In genomic region chr17:81094744-81095607, GRCh38 we compare ENCODE assay signal across 1 cellular context.
A peak's percentile ranks its signal among the peaks of the same experiment; 100 is the strongest.
TF ChIP-seq lines count a peak whose summit lies in the region.

No MANE protein-coding gene starts in this region.

TF ChIP-seq in SK-N-SH, 30 proteins besides CTCF, POLR2A, EP300 and RAD21 (continued from another document):
- TF ChIP-seq NFIC (IDR thresholded peaks at IDR 0.05; ENCODE audit: borderline replicate concordance) = no peak
- no peak; the same call in 1 of the 2 replicates for TF ChIP-seq RXRA (IDR thresholded peaks at IDR 0.05; ENCODE audit: borderline replicate concordance, low read depth)
- TF ChIP-seq IRF3 (IDR thresholded peaks at IDR 0.05; ENCODE audit: low read depth, low read length) = no peak
- TF ChIP-seq CHD2 (IDR thresholded peaks at IDR 0.05; ENCODE audit: low read length, partially characterized antibody) = peak; percentile 46
- TF ChIP-seq MXI1 (IDR thresholded peaks at IDR 0.05; ENCODE audit: low read depth, low read length) = peak; percentile 90
- peak; percentile 51; the same call in 1 of the 2 replicates for TF ChIP-seq POLR2AphosphoS5 (IDR thresholded peaks at IDR 0.05; ENCODE audit: low read depth, low read length)
- no peak for TF ChIP-seq ZBTB33 (IDR thresholded peaks at IDR 0.05; ENCODE audit: borderline replicate concordance, low read depth)
- peak; percentile 99 for TF ChIP-seq FOSL2 (IDR thresholded peaks at IDR 0.05; ENCODE audit: borderline replicate concordance, low read depth)
- TF ChIP-seq NRF1 (IDR thresholded peaks at IDR 0.05; ENCODE audit: low read depth, low read length) = 0 out of 2 replicates have a peak, but pooled peaks have one; percentile 8
- peak; percentile 94 for TF ChIP-seq MAX (IDR thresholded peaks at IDR 0.05; ENCODE audit: low read depth)
- no peak for TF ChIP-seq MEF2A (IDR thresholded peaks at IDR 0.05; ENCODE audit: borderline replicate concordance, low read depth)
- peak; percentile 71; the same call in 1 of the 2 replicates for TF ChIP-seq USF1 (IDR thresholded peaks at IDR 0.05; ENCODE audit: borderline replicate concordance, low read depth)
- TF ChIP-seq TCF12 (IDR thresholded peaks at IDR 0.05) = peak; percentile 93
- TF ChIP-seq RFX5 (IDR thresholded peaks at IDR 0.05; ENCODE audit: low read length) = no peak
- TF ChIP-seq PBX3 (IDR thresholded peaks at IDR 0.05) = peak; percentile 74
- peak; percentile 92; the same call in 1 of the 2 replicates for TF ChIP-seq SIN3A (IDR thresholded peaks at IDR 0.05; ENCODE audit: borderline replicate concordance, low read depth, low read length)
- no peak; the same call in 1 of the 2 replicates for TF ChIP-seq JUND (IDR thresholded peaks at IDR 0.05)
- TF ChIP-seq USF2 (IDR thresholded peaks at IDR 0.05; ENCODE audit: borderline replicate concordance, low read depth, low read length) = no peak
- TF ChIP-seq YY1 (IDR thresholded peaks at IDR 0.05; ENCODE audit: low read depth) = no peak
- 0 out of 2 replicates have a peak, but pooled peaks have one; percentile 31 for TF ChIP-seq RCOR1 (IDR thresholded peaks at IDR 0.05; ENCODE audit: low read length)
- TF ChIP-seq GABPA (IDR thresholded peaks at IDR 0.05; ENCODE audit: low read depth) = no peak
- peak; percentile 31; the same call in 1 of the 2 replicates for TF ChIP-seq TAF1 (IDR thresholded peaks at IDR 0.05; ENCODE audit: borderline replicate concordance, low read depth, low read length)
- TF ChIP-seq FOXJ3 (CRISPR knock-in tag; IDR thresholded peaks at IDR 0.05) = no peak
- TF ChIP-seq SMC3 (IDR thresholded peaks at IDR 0.05; ENCODE audit: low read depth, low read length) = no peak
TF ChIP-seq in SK-N-SH: peak in this region for 14.
